In genomic region chr20:39957911-39958310, GRCh38 we compare ENCODE assay signal across 2 cellular contexts.
DNase-seq lines count a peak whose midpoint lies in the region; TF ChIP-seq lines count a peak whose summit lies in the region.
"Not testable (repeated sequence)": the region's sequence is repeated elsewhere in the genome, so short reads cannot be mapped to it uniquely, and the experiment has no call there.

No MANE protein-coding gene starts in this region.

- H3K9me3 ChIP-seq in HEK293 (ENCODE audit: control insufficient read depth, insufficient read depth, low read depth, low read length); SJCRH30 (replicated peaks): not testable (repeated sequence)

- H3K4me3 ChIP-seq in HEK293 (ENCODE audit: low read depth, low read length); SJCRH30: not testable (repeated sequence)

- not testable (repeated sequence) for H3K4me1 ChIP-seq in HEK293 (ENCODE audit: control insufficient read depth, insufficient read depth, low read length)
- peaks cover 63% of the 10 kb centered on the region for H3K4me1 ChIP-seq in SJCRH30

- not testable (repeated sequence) for H3K36me3 ChIP-seq in HEK293 (ENCODE audit: control insufficient read depth in 2 of 2, insufficient read depth in 1 of 2, low read length in 2 of 2); SJCRH30

- H3K27ac ChIP-seq in HEK293 (ENCODE audit: extremely low read depth, low read depth, low read length): not testable (repeated sequence)
- peak overlapping the region; percentile 64 for H3K27ac ChIP-seq in SJCRH30

- POLR2A ChIA-PET in HEK293 (lab: Yijun Ruan, JAX): not testable (repeated sequence)

- not testable (repeated sequence) for DNase-seq in SJCRH30

- CTCF ChIA-PET in HEK293 (lab: Yijun Ruan, JAX): not testable (repeated sequence)

- not testable (repeated sequence) for TF ChIP-seq CTCF in HEK293 (tag by site-specific recombination; IDR thresholded peaks at IDR 0.05)

- H3K27me3 ChIP-seq in SJCRH30: not testable (repeated sequence)

TF ChIP-seq in HEK293, 187 proteins besides CTCF, POLR2A, EP300 and RAD21:
- TF ChIP-seq ZNF140 (tag by site-specific recombination; IDR thresholded peaks at IDR 0.05) (peak; percentile 57; the same call in 1 of the 2 replicates), ZNF518A (tag by site-specific recombination; conservative IDR thresholded peaks at IDR 0.05; ENCODE audit: low read depth) (peak; percentile 62; the same call in 1 of the 2 replicates), ZBTB11 (tag by site-specific recombination; conservative IDR thresholded peaks at IDR 0.05; ENCODE audit: low read depth) (peak; percentile 30; the same call in 1 of the 2 replicates), ZNF426 (tag by site-specific recombination; IDR thresholded peaks at IDR 0.05) (peak; percentile 37; the same call in 1 of the 2 replicates), ZNF555 (tag by site-specific recombination; conservative IDR thresholded peaks at IDR 0.05) (peak; percentile 29), ZNF394 (tag by site-specific recombination; IDR thresholded peaks at IDR 0.05; ENCODE audit: borderline replicate concordance) (peak; percentile 50; the same call in 1 of the 2 replicates), ZNF623 (tag by site-specific recombination; IDR thresholded peaks at IDR 0.05) (peak; percentile 26; the same call in 1 of the 2 replicates)
